Comparison of ENCODE assay signal across 27 cellular contexts in the genomic region with DNA sequence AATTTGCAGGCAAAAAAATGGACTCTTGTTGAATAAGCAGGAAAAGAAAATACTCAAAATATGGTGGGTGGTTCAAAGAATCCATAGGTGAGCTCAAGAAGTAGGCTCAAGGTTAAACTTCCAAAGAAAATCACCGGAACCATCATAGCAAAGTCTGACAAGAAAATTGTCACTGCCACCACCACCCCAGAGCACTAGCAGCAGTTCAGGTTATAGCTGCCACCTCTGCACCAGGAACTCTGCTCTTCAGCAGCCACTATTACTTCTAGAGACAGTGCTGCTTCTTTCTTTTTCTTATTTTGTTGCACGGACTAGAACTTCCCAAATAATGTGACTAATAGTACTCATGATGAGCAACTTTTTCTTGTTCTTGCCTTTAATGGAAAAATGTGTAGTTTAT.
"Had no signal": no experiment of that assay in that cellular context is flagged by ENCODE, and none has a peak within 500 bp of the region (broad histone marks: within the 10 kb centered on the region; RNA-seq: fewer than 3 reads in every experiment).

No MANE protein-coding gene starts in this region.

- H3K4me3 Mint-ChIP-seq: stimulated activated effector memory CD8-positive, alpha-beta T cell treated with anti-CD3 and anti-CD28 coated beads, Interleukin-12 subunit alpha, Interleukin-12 subunit beta, amount 100 ng/mL, for 72 hours; stimulated activated memory B cell treated with anti-CD40 and anti-IgM and Interleukin-4, amounts not matched to agents 10 μg/mL and 1 μg/mL and 100 μg/mL, for 72 hours; stimulated activated naive B cell treated with anti-CD40 and anti-IgM and Interleukin-4, amounts not matched to agents 10 μg/mL and 1 μg/mL and 100 μg/mL, for 72 hours; stimulated activated naive CD8-positive, alpha-beta T cell treated with anti-CD3 and anti-CD28 coated beads, Interleukin-15, amount 100 ng/mL, for 72 hours; stimulated activated naive CD8-positive, alpha-beta T cell treated with anti-CD3 and anti-CD28 coated beads, Interleukin-15, Interleukin-2, amounts not matched to agents 100 ng/mL and 50 ng/mL, for 24 hours; type B pancreatic cell had no signal

- H3K27ac Mint-ChIP-seq: stimulated activated effector memory CD8-positive, alpha-beta T cell treated with anti-CD3 and anti-CD28 coated beads, Interleukin-12 subunit alpha, Interleukin-12 subunit beta, amount 100 ng/mL, for 72 hours; stimulated activated memory B cell treated with anti-CD40 and anti-IgM and Interleukin-4, amounts not matched to agents 10 μg/mL and 1 μg/mL and 100 μg/mL, for 72 hours; stimulated activated naive B cell treated with anti-CD40 and anti-IgM and Interleukin-4, amounts not matched to agents 10 μg/mL and 1 μg/mL and 100 μg/mL, for 72 hours; stimulated activated naive CD8-positive, alpha-beta T cell treated with anti-CD3 and anti-CD28 coated beads, Interleukin-15, amount 100 ng/mL, for 72 hours; stimulated activated naive CD8-positive, alpha-beta T cell treated with anti-CD3 and anti-CD28 coated beads, Interleukin-15, Interleukin-2, amounts not matched to agents 100 ng/mL and 50 ng/mL, for 24 hours; type B pancreatic cell had no signal

- ATAC-seq: stimulated activated effector memory CD8-positive, alpha-beta T cell treated with anti-CD3 and anti-CD28 coated beads, Interleukin-12 subunit alpha, Interleukin-12 subunit beta, amount 100 ng/mL, for 72 hours; stimulated activated memory B cell treated with anti-CD40 and anti-IgM and Interleukin-4, amounts not matched to agents 10 μg/mL and 1 μg/mL and 100 μg/mL, for 72 hours; stimulated activated naive B cell treated with anti-CD40 and anti-IgM and Interleukin-4, amounts not matched to agents 10 μg/mL and 1 μg/mL and 100 μg/mL, for 72 hours; stimulated activated naive CD8-positive, alpha-beta T cell treated with anti-CD3 and anti-CD28 coated beads, Interleukin-15, amount 100 ng/mL, for 72 hours; stimulated activated naive CD8-positive, alpha-beta T cell treated with anti-CD3 and anti-CD28 coated beads, Interleukin-15, Interleukin-2, amounts not matched to agents 100 U/mL and 50 U/mL, for 24 hours; upper lobe of right lung had no signal

- H3K9me3 ChIP-seq: stomach, suprapubic skin, testis, thoracic aorta, thyroid gland, tibial artery, tibial nerve, transverse colon, upper lobe of left lung, upper lobe of right lung, uterus, vagina had no signal

- H3K27ac ChIP-seq: stomach, suprapubic skin, testis, thoracic aorta, thyroid gland, tibial artery, tibial nerve, transverse colon, upper lobe of left lung, upper lobe of right lung, uterus, vagina had no signal

- H3K9me3 Mint-ChIP-seq: stimulated activated effector memory CD8-positive, alpha-beta T cell treated with anti-CD3 and anti-CD28 coated beads, Interleukin-12 subunit alpha, Interleukin-12 subunit beta, amount 100 ng/mL, for 72 hours; stimulated activated memory B cell treated with anti-CD40 and anti-IgM and Interleukin-4, amounts not matched to agents 10 μg/mL and 1 μg/mL and 100 μg/mL, for 72 hours; stimulated activated naive CD8-positive, alpha-beta T cell treated with anti-CD3 and anti-CD28 coated beads, Interleukin-15, amount 100 ng/mL, for 72 hours; stimulated activated naive CD8-positive, alpha-beta T cell treated with anti-CD3 and anti-CD28 coated beads, Interleukin-15, Interleukin-2, amounts not matched to agents 100 ng/mL and 50 ng/mL, for 24 hours; type B pancreatic cell had no signal

- H3K4me3 ChIP-seq: stomach, suprapubic skin, testis, thoracic aorta, thyroid gland, tibial artery, tibial nerve, transverse colon, upper lobe of left lung, upper lobe of right lung, uterus, vagina had no signal

- H3K4me1 Mint-ChIP-seq: stimulated activated effector memory CD8-positive, alpha-beta T cell treated with anti-CD3 and anti-CD28 coated beads, Interleukin-12 subunit alpha, Interleukin-12 subunit beta, amount 100 ng/mL, for 72 hours; stimulated activated memory B cell treated with anti-CD40 and anti-IgM and Interleukin-4, amounts not matched to agents 10 μg/mL and 1 μg/mL and 100 μg/mL, for 72 hours; stimulated activated naive B cell treated with anti-CD40 and anti-IgM and Interleukin-4, amounts not matched to agents 10 μg/mL and 1 μg/mL and 100 μg/mL, for 72 hours had no signal

- DNase-seq: stimulated activated CD4-positive, alpha-beta T cell treated with anti-CD3 and anti-CD28 coated beads, Interleukin-2, amount 100 ng/mL, for 48 hours; stimulated activated CD4-positive, alpha-beta T cell treated with anti-CD3 and anti-CD28 coated beads, Interleukin-4, amount 100 ng/mL, for 1 hour; stimulated activated CD4-positive, alpha-beta T cell treated with anti-CD3 and anti-CD28 coated beads, Interleukin-4, amount 100 ng/mL, for 24 hours; stimulated activated CD4-positive, alpha-beta T cell treated with anti-CD3 and anti-CD28 coated beads, Interleukin-4, amount 100 ng/mL, for 4 hours; stimulated activated CD8-positive, alpha-beta memory T cell treated with anti-CD3 and anti-CD28 coated beads, Interleukin-4, amount 100 ng/mL, for 48 hours; stimulated activated naive B cell treated with anti-CD40 and anti-IgM and Interleukin-4, amounts not matched to agents 10 μg/mL and 1 μg/mL and 100 μg/mL, for 72 hours; stimulated activated naive CD4-positive, alpha-beta T cell; stimulated activated naive CD4-positive, alpha-beta T cell treated with Interleukin-2 at 50 U/mL for 16 hours; stimulated activated naive CD8-positive, alpha-beta T cell treated with anti-CD3 and anti-CD28 coated beads, Interleukin-15, amount 100 ng/mL, for 72 hours; stimulated activated naive CD8-positive, alpha-beta T cell treated with anti-CD3 and anti-CD28 coated beads, Interleukin-15, Interleukin-2, amounts not matched to agents 100 U/mL and 50 U/mL, for 24 hours; stomach; substantia nigra; testis; thyroid gland; tibial artery; transverse colon; upper lobe of left lung; upper lobe of right lung; uterus had no signal

- H3K27me3 ChIP-seq: stomach, suprapubic skin, testis, thyroid gland, tibial artery, tibial nerve, transverse colon, upper lobe of left lung, upper lobe of right lung, uterus, vagina had no signal

- H3K36me3 Mint-ChIP-seq: stimulated activated memory B cell treated with anti-CD40 and anti-IgM and Interleukin-4, amounts not matched to agents 10 μg/mL and 1 μg/mL and 100 μg/mL, for 72 hours had no signal

- H3K4me1 ChIP-seq: stomach, suprapubic skin, testis, thyroid gland, tibial artery, tibial nerve, transverse colon, upper lobe of left lung, upper lobe of right lung, uterus, vagina had no signal

- H3K36me3 ChIP-seq: stomach, suprapubic skin, thoracic aorta, thyroid gland, tibial artery, transverse colon, upper lobe of left lung, upper lobe of right lung, uterus, vagina had no signal

- H3K27me3 Mint-ChIP-seq: stimulated activated memory B cell treated with anti-CD40 and anti-IgM and Interleukin-4, amounts not matched to agents 10 μg/mL and 1 μg/mL and 100 μg/mL, for 72 hours; stimulated activated naive B cell treated with anti-CD40 and anti-IgM and Interleukin-4, amounts not matched to agents 10 μg/mL and 1 μg/mL and 100 μg/mL, for 72 hours; stimulated activated naive CD8-positive, alpha-beta T cell treated with anti-CD3 and anti-CD28 coated beads, Interleukin-15, amount 100 ng/mL, for 72 hours; stimulated activated naive CD8-positive, alpha-beta T cell treated with anti-CD3 and anti-CD28 coated beads, Interleukin-15, Interleukin-2, amounts not matched to agents 100 ng/mL and 50 ng/mL, for 24 hours; type B pancreatic cell had no signal
